In genomic region chr3:62368705-62369475, GRCh38 we compare ENCODE assay signal across 12 cellular contexts. TPM values are rescaled to one million over a fixed set of nuclear protein-coding genes. Genes with fewer than 3 reads are reported as not detected.
DNase-seq lines count a peak whose midpoint lies in the region; ATAC-seq and TF ChIP-seq lines count a peak whose summit lies in the region.
"Had no signal": no experiment of that assay in that cellular context is flagged by ENCODE, and none has a peak within 500 bp of the region (broad histone marks: within the 10 kb centered on the region; RNA-seq: fewer than 3 reads in every experiment).

No MANE protein-coding gene starts in this region.

- ATAC-seq in Right ventricle myocardium superior (ENCODE audit: poor library complexity) (no peak), HG03460 (IDR thresholded peaks at IDR 0.05; ENCODE audit: unreplicated experiment) (no peak)

- H3K36me3 Mint-ChIP-seq in chondrocyte (ENCODE audit: low read depth) = no peaks in the 10 kb centered on the region

- H3K4me3 Mint-ChIP-seq in chondrocyte (ENCODE audit: unreplicated experiment) = peak overlapping the region; percentile 38

- H3K4me3 ChIP-seq in cardiac muscle cell = peak overlapping the region; percentile 8
- H3K4me3 ChIP-seq in testis = peak overlapping the region; percentile 18 to 24
- H3K4me3 ChIP-seq in esophagus squamous epithelium = peak overlapping the region in 2 of 4 donors; percentile 22 to 40
- H3K4me3 ChIP-seq: colonic mucosa had no signal

- intact Hi-C loops in Right ventricle myocardium superior (cut with DNase I) = no loop called here
- intact Hi-C loops in testis (cut with DNase I; ENCODE audit: low total_unique reads) = no loop called here
- intact Hi-C loops in esophagus squamous epithelium (cut with DNase I) = no loop called here

- 3 to 4% methylated on average over 39 to 58 of the region's 58 CpGs for WGBS in testis, 2 donors
- 0 to 20% methylated on average over 1 to 20 of the region's 58 CpGs for WGBS in esophagus squamous epithelium, 2 donors

- H3K36me3 ChIP-seq in cardiac muscle cell (no peaks in the 10 kb centered on the region), testis (ENCODE audit: low read depth, missing control alignments) (no peaks in the 10 kb centered on the region), esophagus squamous epithelium (no peaks in the 10 kb centered on the region)
- H3K36me3 ChIP-seq: colonic mucosa had no signal

- H3K27ac ChIP-seq in cardiac muscle cell (no peak overlapping the region), testis (no peak overlapping the region), esophagus squamous epithelium (no peak overlapping the region)
- H3K27ac ChIP-seq: colonic mucosa had no signal

- H3K27ac Mint-ChIP-seq in chondrocyte (ENCODE audit: unreplicated experiment) = no peak overlapping the region

- peak; percentile 13 for TF ChIP-seq CTCF in cardiac muscle cell (IDR thresholded peaks at IDR 0.05; ENCODE audit: low read depth, low read length)
- peak; percentile 48 for TF ChIP-seq CTCF in chondrocyte (IDR thresholded peaks at IDR 0.05)
- TF ChIP-seq CTCF in testis (IDR thresholded peaks at IDR 0.05) = no peak
- TF ChIP-seq CTCF in esophagus squamous epithelium (IDR thresholded peaks at IDR 0.05) = no peak

- peaks cover 34% of the 10 kb centered on the region for H3K4me1 Mint-ChIP-seq in chondrocyte (ENCODE audit: low read depth)

- DNase-seq in cardiac muscle cell (ENCODE audit: low read depth in 1 of 2, low spot score in 1 of 2) (peak in 1 of 2 donors; percentile 31), Right ventricle myocardium superior (no peak), chondrocyte (ENCODE audit: low spot score) (no peak), left kidney (ENCODE audit: low read depth, low spot score) (peak; percentile 44), testis (no peak), esophagus squamous epithelium (lab: John Stamatoyannopoulos, UW) (no peak), NCI-H446 treated with DMSO at 0.1 percent for 48 hours (lab: John Stamatoyannopoulos, UW) (no peak)
- DNase-seq: activated CD4-positive, CD25-positive, alpha-beta regulatory T cell; colonic mucosa; KBM-7; stimulated activated naive CD4-positive, alpha-beta T cell treated with Interleukin-2 at 50 U/mL for 16 hours had no signal

- H3K9me3 ChIP-seq in cardiac muscle cell (ENCODE audit: low read depth) (no peaks in the 10 kb centered on the region), testis (no peaks in the 10 kb centered on the region), esophagus squamous epithelium (no peaks in the 10 kb centered on the region)
- H3K9me3 ChIP-seq: colonic mucosa had no signal

- H3K27me3 Mint-ChIP-seq in chondrocyte (ENCODE audit: low read depth) = peaks cover 83% of the 10 kb centered on the region

- H3K27me3 ChIP-seq in cardiac muscle cell (peaks cover 100% of the 10 kb centered on the region), testis (no peaks in the 10 kb centered on the region), esophagus squamous epithelium (peaks cover 33 to 100% (median 48%) of the 10 kb centered on the region in 4 donors)

- H3K4me1 ChIP-seq in cardiac muscle cell (ENCODE audit: low read depth) (no peaks in the 10 kb centered on the region), testis (peaks cover 20% of the 10 kb centered on the region), esophagus squamous epithelium (peaks cover 5 to 62% (median 9%) of the 10 kb centered on the region in 3 donors)
- H3K4me1 ChIP-seq: colonic mucosa had no signal

- no peaks in the 10 kb centered on the region for H3K9me3 Mint-ChIP-seq in chondrocyte (ENCODE audit: low read depth)

- no peak for TF ChIP-seq POLR2A in testis (IDR thresholded peaks at IDR 0.05)
- no peak for TF ChIP-seq POLR2A in esophagus squamous epithelium (IDR thresholded peaks at IDR 0.05)

RNA-seq across cellular contexts. Expression of gene FEZF2, which starts 4.5 kb away (rescaled TPM):
- total RNA-seq in cardiac muscle cell (not detected in 2 replicates), Right ventricle myocardium superior (not detected), chondrocyte (not detected in 3 replicates), testis (not detected), esophagus squamous epithelium (not detected)
- polyA plus RNA-seq in cardiac muscle cell (not detected in 2 replicates), testis (ENCODE audit: insufficient read depth, low read depth, low replicate concordance) (not detected)
- total RNA-seq: colonic mucosa had no signal

Comparison
In these comparisons a context has a peak if more than half of its experiments do, and no peak if none do; other contexts are left out.
1. CTCF ChIP-seq: peak in cardiac muscle cell (single experiment) and chondrocyte (single experiment); none in testis (0 of 3) and esophagus squamous epithelium (0 of 6).